ENCODE assay signal across 14 cellular contexts in genomic region chr5:146516151-146516475, GRCh38. TPM values are rescaled to one million over a fixed set of nuclear protein-coding genes. Genes with fewer than 3 reads are reported as not detected.
A peak's percentile ranks its signal among the peaks of the same experiment; 100 is the strongest.
DNase-seq lines count a peak whose midpoint lies in the region; ATAC-seq and TF ChIP-seq lines count a peak whose summit lies in the region.
"Had no signal": no experiment of that assay in that cellular context is flagged by ENCODE, and none has a peak within 500 bp of the region (broad histone marks: within the 10 kb centered on the region; RNA-seq: fewer than 3 reads in every experiment).

Gene GPR151, minus strand, starts transcription at chr5:146516190. Its CDS starts 77 bp downstream, at chr5:146516113.

- intact Hi-C loops in Calu3 (cut with micrococcal nuclease; ENCODE audit: unreplicated experiment), result no loop called here

- no peak within 1 kb of the TSS for H3K4me3 Mint-ChIP-seq in Calu3 (ENCODE audit: low read depth, unreplicated experiment)
- H3K4me3 Mint-ChIP-seq: CD14-positive monocyte, neural crest cell had no signal

- H3K27me3 Mint-ChIP-seq in Calu3 (ENCODE audit: unreplicated experiment), result no peaks in the 10 kb centered on the region

- CTCF ChIA-PET in Calu3 (lab: Charles Lee), result no interaction called here

- 0 out of 2 replicates have a peak within 1 kb of the TSS, but pooled peaks have one; percentile 1 for H3K27ac ChIP-seq in SK-N-MC

- H3K4me1 Mint-ChIP-seq in Calu3 (ENCODE audit: low read depth, unreplicated experiment), result peaks cover 9% of the 10 kb centered on the region
- H3K4me1 Mint-ChIP-seq: neural crest cell had no signal

- ATAC-seq in HG02610 (IDR thresholded peaks at IDR 0.05; ENCODE audit: unreplicated experiment), result peak; percentile 40
- ATAC-seq: left ventricle myocardium superior had no signal

- no peaks in the 10 kb centered on the region for H3K9me3 ChIP-seq in SK-N-MC (ENCODE audit: low read depth, low read length)

- peaks cover 17% of the 10 kb centered on the region for H3K36me3 ChIP-seq in SK-N-MC (ENCODE audit: insufficient read depth, low read length)

- peaks cover 10% of the 10 kb centered on the region for H3K36me3 Mint-ChIP-seq in Calu3 (ENCODE audit: insufficient read depth, unreplicated experiment)

- peak; percentile 16 for DNase-seq in DMS 273 treated with DMSO at 0.1 percent for 48 hours (lab: John Stamatoyannopoulos, UW)
- no peak for DNase-seq in SK-N-MC (ENCODE audit: low read depth, low spot score)
- peak; percentile 33 for DNase-seq in germinal center (ENCODE audit: low spot score)
- no peak for DNase-seq in Calu3
- DNase-seq in DMS153 (lab: John Stamatoyannopoulos, UW), result no peak
- no peak for DNase-seq in activated CD4-positive, CD25-positive, alpha-beta regulatory T cell treated with anti-CD3 and anti-CD28 coated beads, Interleukin-2, amount 50 U/mL, for 72 hours
- no peak for DNase-seq in HPDE6-E6E7 (ENCODE audit: extremely low spot score)
- DNase-seq: activated CD4-positive, alpha-beta T cell treated with anti-CD3 and anti-CD28 coated beads, Interleukin-2, amount 50 U/mL, for 48 hours; activated effector memory CD4-positive, alpha-beta T cell treated with anti-CD3 and anti-CD28 coated beads, Interleukin-2, amount 50 U/mL, for 16 hours; left ventricle myocardium superior; NCI-H1694 treated with DMSO at 0.1 percent for 48 hours had no signal

- H3K9me3 Mint-ChIP-seq in Calu3 (ENCODE audit: low read depth, unreplicated experiment), result no peaks in the 10 kb centered on the region
- H3K9me3 Mint-ChIP-seq: CD14-positive monocyte, neural crest cell had no signal

- no peak for TF ChIP-seq CTCF in Calu3 (IDR thresholded peaks at IDR 0.05; ENCODE audit: unreplicated experiment)

- no peak within 1 kb of the TSS for H3K9ac ChIP-seq in SK-N-MC (ENCODE audit: insufficient read length)

- H3K27ac Mint-ChIP-seq in Calu3 (ENCODE audit: unreplicated experiment), result no peak within 1 kb of the TSS

- H3K4me3 ChIP-seq in SK-N-MC, result no peak within 1 kb of the TSS

- no TSS peak for BruUV-seq in Calu3 (replicated peaks; lab: Mats Ljungman, UMichigan)

RNA-seq across cellular contexts. Expression of gene GPR151, which starts in this region (rescaled TPM):
- total RNA-seq in Calu3 (2022), result not detected in 2 replicates
- total RNA-seq: left ventricle myocardium superior, neural crest cell had no signal

Comparison
In these comparisons a context has a peak if more than half of its experiments do, and no peak if none do; other contexts are left out.
1. DNase-seq: peak in DMS 273 treated with DMSO at 0.1 percent for 48 hours (single experiment) and germinal center (single experiment); none in SK-N-MC (single experiment), Calu3 (single experiment), DMS153 (single experiment), activated CD4-positive, CD25-positive, alpha-beta regulatory T cell treated with anti-CD3 and anti-CD28 coated beads, Interleukin-2, amount 50 U/mL, for 72 hours (single experiment) and HPDE6-E6E7 (single experiment).